13 cellular contexts compared by ENCODE assay signal in the genomic region with DNA sequence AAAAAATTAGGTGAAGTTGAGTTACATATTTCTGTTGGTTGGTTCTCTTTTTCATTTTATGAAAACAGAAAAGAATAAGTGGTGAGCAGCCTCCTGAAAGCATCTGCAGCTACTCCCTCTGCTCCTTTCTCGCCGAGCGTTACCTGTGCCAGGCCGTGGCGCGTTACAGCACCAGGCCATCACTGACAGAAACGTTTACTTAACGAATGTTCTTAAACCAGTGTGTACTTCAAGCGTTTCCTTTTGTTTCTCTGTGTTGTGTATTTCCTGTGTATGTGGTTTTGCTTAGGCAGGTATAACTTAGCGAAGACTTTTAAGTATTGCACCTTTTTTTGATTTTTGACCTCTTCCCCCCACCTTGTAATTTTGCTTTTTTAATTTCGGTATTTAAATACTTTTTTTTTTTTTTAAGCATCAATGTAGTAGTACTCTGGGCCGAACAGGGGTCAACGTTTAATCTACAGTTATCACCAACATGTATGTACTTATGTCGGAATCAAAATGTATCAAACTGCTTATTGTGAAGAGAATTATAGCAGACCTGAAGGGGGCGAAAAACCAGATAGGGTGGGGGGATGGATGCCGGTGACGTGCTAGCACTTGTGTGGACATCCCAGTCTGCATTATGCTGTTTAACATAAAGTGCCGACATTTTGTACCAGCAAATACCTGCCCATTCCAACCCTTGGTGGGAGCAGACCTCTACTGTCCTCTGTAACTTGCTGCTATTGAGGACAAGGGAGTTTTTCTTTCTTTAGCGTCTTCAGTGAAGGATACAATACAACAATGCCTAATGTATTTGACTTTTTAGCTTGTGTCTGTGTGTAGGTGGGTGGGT. TPM values are rescaled to one million over a fixed set of nuclear protein-coding genes. Genes with fewer than 3 reads are reported as not detected.
DNase-seq lines count a peak whose midpoint lies in the region; ATAC-seq, FAIRE-seq and TF ChIP-seq lines count a peak whose summit lies in the region.
"Had no signal": no experiment of that assay in that cellular context is flagged by ENCODE, and none has a peak within 500 bp of the region (broad histone marks: within the 10 kb centered on the region; RNA-seq: fewer than 3 reads in every experiment).

No MANE protein-coding gene starts in this region.

- no peaks in the 10 kb centered on the region for H3K27me3 Mint-ChIP-seq in activated T-helper 2 cell treated with anti-CD3 and anti-CD28 coated beads, Interferon-gamma antibody, Interleukin-2, Interleukin-4, amounts not matched to agents 10 μg/mL and 5 μg/mL and 100 μg/mL, durations not matched to agents 14 hours and 24 hours and 36 hours (ENCODE audit: low read depth)
- H3K27me3 Mint-ChIP-seq: stimulated activated naive B cell treated with anti-CD40 and anti-IgM and Interleukin-4, amounts not matched to agents 10 μg/mL and 1 μg/mL and 100 μg/mL, for 72 hours had no signal

- intact Hi-C loops in activated T-helper 2 cell treated with anti-CD3 and anti-CD28 coated beads, Interferon-gamma antibody, Interleukin-2, Interleukin-4, amounts not matched to agents 10 μg/mL and 5 μg/mL and 100 μg/mL, durations not matched to agents 14 hours and 24 hours and 36 hours (cut with micrococcal nuclease): loop anchor here (1.0 to 10.0 kb wide), 7 partner anchors 22 to 420 kb away; partner anchors contain the start of genes ADSL, GRAP2 and TNRC6B

- H3K27me3 ChIP-seq in foreskin keratinocyte: no peaks in the 10 kb centered on the region

- H3K4me1 ChIP-seq in mesodermal cell (ENCODE audit: control insufficient read depth, insufficient read depth, low read length, poor library complexity, severe bottlenecking) (peaks cover 44% of the 10 kb centered on the region), foreskin keratinocyte (no peaks in the 10 kb centered on the region)
- H3K4me1 ChIP-seq: A549 had no signal

- 89 to 97% methylated on average over 5 to 12 of the region's 19 CpGs for WGBS in mesodermal cell (ENCODE audit: insufficient coverage in 2 of 2), 2 experiments

- FAIRE-seq in urothelium cell line (lab: Jason Lieb, UNC): peak; percentile 59
- FAIRE-seq: A549 had no signal

- H3K36me3 Mint-ChIP-seq in activated T-helper 2 cell treated with anti-CD3 and anti-CD28 coated beads, Interferon-gamma antibody, Interleukin-2, Interleukin-4, amounts not matched to agents 10 μg/mL and 5 μg/mL and 100 μg/mL, durations not matched to agents 14 hours and 24 hours and 36 hours (ENCODE audit: low read depth): peaks cover 51% of the 10 kb centered on the region

- H3K36me3 ChIP-seq in mesodermal cell (ENCODE audit: control insufficient read depth, insufficient read depth, low read length): peaks cover 64% of the 10 kb centered on the region

- H3K9me3 ChIP-seq in mesodermal cell (ENCODE audit: control insufficient read depth, low read length): no peaks in the 10 kb centered on the region
- H3K9me3 ChIP-seq: A549 had no signal

- H3K27ac Mint-ChIP-seq in activated T-helper 2 cell treated with anti-CD3 and anti-CD28 coated beads, Interferon-gamma antibody, Interleukin-2, Interleukin-4, amounts not matched to agents 10 μg/mL and 5 μg/mL and 100 μg/mL, durations not matched to agents 14 hours and 24 hours and 36 hours: peak overlapping the region; percentile 97

- peaks cover 80% of the 10 kb centered on the region for H3K4me1 Mint-ChIP-seq in activated T-helper 2 cell treated with anti-CD3 and anti-CD28 coated beads, Interferon-gamma antibody, Interleukin-2, Interleukin-4, amounts not matched to agents 10 μg/mL and 5 μg/mL and 100 μg/mL, durations not matched to agents 14 hours and 24 hours and 36 hours (ENCODE audit: low read depth)

- ATAC-seq in foreskin keratinocyte: no peak
- ATAC-seq: A549, SK-N-SH treated with all-trans-retinoic acid at 6 μM for 48 hours had no signal

- no peak for TF ChIP-seq CTCF in foreskin keratinocyte (conservative IDR thresholded peaks at IDR 0.05)

- H3K4me3 ChIP-seq in mesodermal cell (ENCODE audit: extremely low read depth, insufficient read depth, low read length, poor library complexity, severe bottlenecking): no peak overlapping the region
- H3K4me3 ChIP-seq: A549, smooth muscle cell had no signal

- DNase-seq in activated gamma-delta T cell treated with Interleukin-2 at 50 U/mL for 16 hours (peak; percentile 52), activated gamma-delta T cell (lab: John Stamatoyannopoulos, UW) (no peak), urothelium cell line (ENCODE audit: low spot score) (no peak), foreskin keratinocyte (no peak), germinal center (ENCODE audit: low spot score) (no peak), cerebellar cortex (ENCODE audit: low spot score) (no peak)
- DNase-seq in activated T-helper 2 cell treated with anti-CD3 and anti-CD28 coated beads, Interferon-gamma antibody, Interleukin-2, Interleukin-4, amounts not matched to agents 10 μg/mL and 5 μg/mL and 100 μg/mL, durations not matched to agents 14 hours and 24 hours and 36 hours (ENCODE audit: low spot score): no peak
- DNase-seq: NCI-H1092; stimulated activated naive B cell treated with anti-CD40 and anti-IgM and Interleukin-4, amounts not matched to agents 10 μg/mL and 1 μg/mL and 100 μg/mL, for 72 hours had no signal

- H3K9me3 Mint-ChIP-seq in activated T-helper 2 cell treated with anti-CD3 and anti-CD28 coated beads, Interferon-gamma antibody, Interleukin-2, Interleukin-4, amounts not matched to agents 10 μg/mL and 5 μg/mL and 100 μg/mL, durations not matched to agents 14 hours and 24 hours and 36 hours: no peaks in the 10 kb centered on the region
- H3K9me3 Mint-ChIP-seq: stimulated activated naive B cell treated with anti-CD40 and anti-IgM and Interleukin-4, amounts not matched to agents 10 μg/mL and 1 μg/mL and 100 μg/mL, for 72 hours had no signal

- peak overlapping the region; percentile 75 for H3K4me3 Mint-ChIP-seq in activated T-helper 2 cell treated with anti-CD3 and anti-CD28 coated beads, Interferon-gamma antibody, Interleukin-2, Interleukin-4, amounts not matched to agents 10 μg/mL and 5 μg/mL and 100 μg/mL, durations not matched to agents 14 hours and 24 hours and 36 hours (ENCODE audit: low read depth)
- H3K4me3 Mint-ChIP-seq: stimulated activated naive B cell treated with anti-CD40 and anti-IgM and Interleukin-4, amounts not matched to agents 10 μg/mL and 1 μg/mL and 100 μg/mL, for 72 hours had no signal

- peak overlapping the region; percentile 3 for H3K27ac ChIP-seq in mesodermal cell (ENCODE audit: low read depth, low read length, severe bottlenecking)
- H3K27ac ChIP-seq in foreskin keratinocyte: no peak overlapping the region
- H3K27ac ChIP-seq: A549 had no signal

RNA-seq across cellular contexts. Expression of gene ADSL, which starts 21.6 kb away (rescaled TPM):
- 142 and 160 TPM in 2 replicates for total RNA-seq in activated T-helper 2 cell treated with anti-CD3 and anti-CD28 coated beads, Interferon-gamma antibody, Interleukin-2, Interleukin-4, amounts not matched to agents 10 μg/mL and 5 μg/mL and 100 μg/mL, durations not matched to agents 14 hours and 24 hours and 36 hours
- polyA plus RNA-seq in mesodermal cell (2013, experiment 1 of 2): 114 TPM
- polyA plus RNA-seq in mesodermal cell (2013, experiment 2 of 2): 118 TPM
- 90.6 and 97.4 TPM in 2 replicates for total RNA-seq in foreskin keratinocyte
- polyA plus RNA-seq in foreskin keratinocyte: 82.9 and 91.1 TPM in 2 replicates

RNA-seq across cellular contexts. Expression of gene SGSM3, which starts 45.7 kb away (rescaled TPM):
- total RNA-seq in activated T-helper 2 cell treated with anti-CD3 and anti-CD28 coated beads, Interferon-gamma antibody, Interleukin-2, Interleukin-4, amounts not matched to agents 10 μg/mL and 5 μg/mL and 100 μg/mL, durations not matched to agents 14 hours and 24 hours and 36 hours: 48.7 and 50.3 TPM in 2 replicates
- polyA plus RNA-seq in mesodermal cell (2013, experiment 1 of 2): 75.5 TPM
- polyA plus RNA-seq in mesodermal cell (2013, experiment 2 of 2): 65.5 TPM
- 59.4 and 64.1 TPM in 2 replicates for total RNA-seq in foreskin keratinocyte
- 58.2 and 69.8 TPM in 2 replicates for polyA plus RNA-seq in foreskin keratinocyte
